12 cellular contexts compared by ENCODE assay signal in the genomic region with DNA sequence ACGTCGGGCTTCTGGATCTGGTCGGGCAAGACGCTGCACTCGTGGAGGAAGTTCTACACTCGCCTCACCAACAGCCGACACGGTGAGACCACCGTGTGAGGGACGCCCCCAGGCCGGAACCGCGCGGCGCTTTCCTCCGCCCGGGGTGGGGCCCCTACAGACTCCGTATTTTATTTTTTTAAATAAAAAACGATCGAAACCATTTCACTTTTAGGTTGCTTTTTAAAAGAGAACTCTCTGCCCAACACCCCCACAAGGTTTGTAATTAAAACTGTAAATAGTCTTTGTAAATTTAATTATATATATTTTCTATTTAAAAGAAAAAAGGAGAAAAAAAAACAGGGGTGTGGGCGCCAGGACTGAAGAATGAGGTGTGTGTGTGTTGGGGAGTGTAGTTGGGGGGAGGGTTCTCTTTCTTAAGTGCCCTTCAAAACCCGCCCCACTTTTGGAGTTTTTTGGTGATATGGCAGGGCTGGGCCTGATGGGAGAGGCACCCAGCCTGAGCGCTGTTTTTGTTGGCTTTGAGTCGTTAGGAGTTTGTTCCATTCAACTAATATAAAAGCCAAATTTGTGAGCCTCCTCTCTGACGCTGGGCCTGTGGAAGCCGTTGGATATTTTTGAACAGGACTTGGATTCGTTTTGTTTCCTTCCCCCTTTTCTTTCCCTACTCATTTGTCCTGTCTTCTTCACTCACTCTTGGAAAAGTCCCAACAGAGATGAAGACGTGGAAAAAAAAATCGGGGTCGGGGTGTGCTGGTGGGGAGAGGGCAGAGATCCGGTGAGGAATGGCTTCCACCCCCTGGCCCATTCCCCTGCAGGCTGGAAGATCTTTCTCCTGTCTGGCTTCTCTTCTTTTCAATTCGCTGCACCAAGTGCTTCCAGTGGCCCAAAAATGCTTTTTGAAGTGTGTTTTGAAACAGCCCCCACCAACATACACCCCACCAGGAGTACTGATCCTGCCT. TPM values are rescaled to one million over a fixed set of nuclear protein-coding genes. Genes with fewer than 3 reads are reported as not detected.
DNase-seq lines count a peak whose midpoint lies in the region; ATAC-seq and TF ChIP-seq lines count a peak whose summit lies in the region.
"Had no signal": no experiment of that assay in that cellular context is flagged by ENCODE, and none has a peak within 500 bp of the region (broad histone marks: within the 10 kb centered on the region; RNA-seq: fewer than 3 reads in every experiment).

No MANE protein-coding gene starts in this region.

- H3K27me3 Mint-ChIP-seq in chondrocyte (ENCODE audit: low read depth), result no peaks in the 10 kb centered on the region
- H3K27me3 Mint-ChIP-seq in natural killer cell treated with Interleukin-12 subunit alpha and Interleukin-12 subunit beta and Interleukin-15 and Interleukin-18, amount 100 ng/mL, for 72 hours, result peaks cover 40 to 65% of the 10 kb centered on the region in 2 donors

- H3K36me3 Mint-ChIP-seq in chondrocyte (ENCODE audit: low read depth), result peaks cover 28% of the 10 kb centered on the region
- H3K36me3 Mint-ChIP-seq in natural killer cell treated with Interleukin-12 subunit alpha and Interleukin-12 subunit beta and Interleukin-15 and Interleukin-18, amount 100 ng/mL, for 72 hours, result no peaks in the 10 kb centered on the region

- H3K9me3 Mint-ChIP-seq in chondrocyte (ENCODE audit: low read depth), result no peaks in the 10 kb centered on the region
- no peaks in the 10 kb centered on the region for H3K9me3 Mint-ChIP-seq in natural killer cell treated with Interleukin-12 subunit alpha and Interleukin-12 subunit beta and Interleukin-15 and Interleukin-18, amount 100 ng/mL, for 72 hours

- peak overlapping the region; percentile 96 for H3K27ac Mint-ChIP-seq in chondrocyte (ENCODE audit: unreplicated experiment)
- no peak overlapping the region for H3K27ac Mint-ChIP-seq in natural killer cell treated with Interleukin-12 subunit alpha and Interleukin-12 subunit beta and Interleukin-15 and Interleukin-18, amount 100 ng/mL, for 72 hours

- H3K4me3 Mint-ChIP-seq in chondrocyte (ENCODE audit: unreplicated experiment), result peak overlapping the region; percentile 99
- H3K4me3 Mint-ChIP-seq in natural killer cell treated with Interleukin-12 subunit alpha and Interleukin-12 subunit beta and Interleukin-15 and Interleukin-18, amount 100 ng/mL, for 72 hours, result peak overlapping the region; percentile 88

- POLR2A ChIA-PET in AG04450 (lab: Yijun Ruan, JAX) (interaction anchor here (2.9 kb wide), 1 partner anchor 25 kb away, joined by 71 read pairs; no protein-coding TSS in a partner anchor), HEK293 (lab: Yijun Ruan, JAX) (no interaction called here)

- peak overlapping the region; percentile 61 for H3K27ac ChIP-seq in AG04450 (ENCODE audit: low read depth, low read length)
- no peak overlapping the region for H3K27ac ChIP-seq in HEK293 (ENCODE audit: extremely low read depth, low read depth, low read length)
- H3K27ac ChIP-seq in effector memory CD4-positive, alpha-beta T cell (ENCODE audit: insufficient read depth, low read length, poor library complexity, severe bottlenecking), result no peak overlapping the region
- H3K27ac ChIP-seq: esophagus squamous epithelium had no signal

- ATAC-seq in natural killer cell treated with Interleukin-12 subunit alpha and Interleukin-12 subunit beta and Interleukin-15 and Interleukin-18, amount 100 ng/mL, for 72 hours, result no peak
- ATAC-seq in HG03521 (IDR thresholded peaks at IDR 0.05; ENCODE audit: unreplicated experiment), result no peak

- H3K36me3 ChIP-seq in HEK293 (ENCODE audit: control insufficient read depth in 2 of 2, insufficient read depth in 1 of 2, low read length in 2 of 2), result peaks cover 0 to 8% of the 10 kb centered on the region in 2 experiments; a peak in 1 of 3 replicates
- H3K36me3 ChIP-seq in effector memory CD4-positive, alpha-beta T cell (ENCODE audit: control insufficient read depth, insufficient read depth, low read length), result no peaks in the 10 kb centered on the region
- H3K36me3 ChIP-seq: esophagus squamous epithelium had no signal

- DNase-seq in AG04450 (ENCODE audit: low read depth, low spot score), result no peak
- DNase-seq in chondrocyte (ENCODE audit: low spot score), result no peak
- no peak for DNase-seq in natural killer cell treated with Interleukin-12 subunit alpha and Interleukin-12 subunit beta and Interleukin-15 and Interleukin-18, amount 100 ng/mL, for 72 hours (ENCODE audit: low spot score)
- no peak for DNase-seq in activated T-cell treated with anti-CD3 and anti-CD28 coated beads, Interleukin-2, amount 50 U/mL, for 48 hours
- no peak for DNase-seq in HuH-7.5 (ENCODE audit: low spot score)
- no peak for DNase-seq in effector memory CD4-positive, alpha-beta T cell
- DNase-seq: DMS 273 treated with DMSO at 0.1 percent for 48 hours, esophagus squamous epithelium, Kasumi-1, NCI-H524 treated with DMSO at 0.1 percent for 48 hours had no signal

- TF ChIP-seq CTCF in AG04450 (IDR thresholded peaks at IDR 0.05; ENCODE audit: low read depth, low read length), result no peak
- TF ChIP-seq CTCF in HEK293 (tag by site-specific recombination; IDR thresholded peaks at IDR 0.05), result no peak
- TF ChIP-seq CTCF in chondrocyte (IDR thresholded peaks at IDR 0.05), result no peak

- peaks cover 13% of the 10 kb centered on the region for H3K4me1 ChIP-seq in HEK293 (ENCODE audit: control insufficient read depth, insufficient read depth, low read length)
- peaks cover 18% of the 10 kb centered on the region for H3K4me1 ChIP-seq in effector memory CD4-positive, alpha-beta T cell (ENCODE audit: control insufficient read depth, insufficient read depth, low read length, poor library complexity, severe bottlenecking)

- peaks cover 64% of the 10 kb centered on the region for H3K4me1 Mint-ChIP-seq in chondrocyte (ENCODE audit: low read depth)
- peaks cover 23 to 30% of the 10 kb centered on the region in 2 donors for H3K4me1 Mint-ChIP-seq in natural killer cell treated with Interleukin-12 subunit alpha and Interleukin-12 subunit beta and Interleukin-15 and Interleukin-18, amount 100 ng/mL, for 72 hours (ENCODE audit: low read depth in 2 of 2)

- peak overlapping the region; percentile 83 for H3K4me3 ChIP-seq in AG04450 (ENCODE audit: low read depth, low read length)
- no peak overlapping the region for H3K4me3 ChIP-seq in HEK293 (ENCODE audit: low read depth, low read length)
- no peak overlapping the region for H3K4me3 ChIP-seq in effector memory CD4-positive, alpha-beta T cell (ENCODE audit: insufficient read depth, low read depth, low read length, poor library complexity, severe bottlenecking)

- CTCF ChIA-PET in AG04450 (lab: Charles Lee), result no interaction called here
- CTCF ChIA-PET in HEK293 (lab: Yijun Ruan, JAX), result no interaction called here

- no peaks in the 10 kb centered on the region for H3K27me3 ChIP-seq in AG04450 (ENCODE audit: control insufficient read depth, insufficient read depth, low read length)
- peaks cover 37% of the 10 kb centered on the region for H3K27me3 ChIP-seq in effector memory CD4-positive, alpha-beta T cell (replicated peaks; ENCODE audit: control insufficient read depth, insufficient read depth, low read length, poor library complexity, severe bottlenecking)

- peaks cover 12% of the 10 kb centered on the region; the same call in 1 of the 2 replicates for H3K9me3 ChIP-seq in AG04450 (ENCODE audit: control insufficient read depth, insufficient read depth, low read length)
- H3K9me3 ChIP-seq in HEK293 (ENCODE audit: control insufficient read depth, insufficient read depth, low read depth, low read length), result no peaks in the 10 kb centered on the region
- H3K9me3 ChIP-seq in effector memory CD4-positive, alpha-beta T cell (ENCODE audit: control insufficient read depth, low read length), result no peaks in the 10 kb centered on the region
- H3K9me3 ChIP-seq: esophagus squamous epithelium had no signal

TF ChIP-seq in HEK293, 187 proteins besides CTCF, POLR2A, EP300 and RAD21 (continues in another document):
- TF ChIP-seq ZFHX2 (tag by site-specific recombination; conservative IDR thresholded peaks at IDR 0.05) (no peak), ZNF768 (tag by site-specific recombination; IDR thresholded peaks at IDR 0.05) (no peak), ZNF366 (tag by site-specific recombination; conservative IDR thresholded peaks at IDR 0.05) (peak; percentile 31; the same call in 1 of the 2 replicates), ZNF140 (tag by site-specific recombination; IDR thresholded peaks at IDR 0.05) (no peak), ZNF837 (tag by site-specific recombination; IDR thresholded peaks at IDR 0.05) (no peak), KLF1 (tag by site-specific recombination; IDR thresholded peaks at IDR 0.05) (peak; percentile 49; the same call in 1 of the 2 replicates), GLIS1 (tag by site-specific recombination; IDR thresholded peaks at IDR 0.05) (no peak)
- TF ChIP-seq, protein P1, sequence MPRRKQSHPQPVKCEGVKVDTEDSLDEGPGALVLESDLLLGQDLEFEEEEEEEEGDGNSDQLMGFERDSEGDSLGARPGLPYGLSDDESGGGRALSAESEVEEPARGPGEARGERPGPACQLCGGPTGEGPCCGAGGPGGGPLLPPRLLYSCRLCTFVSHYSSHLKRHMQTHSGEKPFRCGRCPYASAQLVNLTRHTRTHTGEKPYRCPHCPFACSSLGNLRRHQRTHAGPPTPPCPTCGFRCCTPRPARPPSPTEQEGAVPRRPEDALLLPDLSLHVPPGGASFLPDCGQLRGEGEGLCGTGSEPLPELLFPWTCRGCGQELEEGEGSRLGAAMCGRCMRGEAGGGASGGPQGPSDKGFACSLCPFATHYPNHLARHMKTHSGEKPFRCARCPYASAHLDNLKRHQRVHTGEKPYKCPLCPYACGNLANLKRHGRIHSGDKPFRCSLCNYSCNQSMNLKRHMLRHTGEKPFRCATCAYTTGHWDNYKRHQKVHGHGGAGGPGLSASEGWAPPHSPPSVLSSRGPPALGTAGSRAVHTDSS (tag by site-specific recombination; IDR thresholded peaks at IDR 0.05), result no peak

RNA-seq across cellular contexts. Expression of a gene that starts 2.3 kb away (rescaled TPM):
- 49.4 and 73.4 TPM in 2 replicates for polyA plus RNA-seq in AG04450 (2011; rRNA removed)
- 78.2 and 94.9 TPM in 2 replicates for polyA minus RNA-seq in AG04450 (2011; rRNA and poly(A)+ RNA removed)
- 103 to 127 TPM (median 108 TPM) in 3 replicates for total RNA-seq in chondrocyte
- total RNA-seq in natural killer cell treated with Interleukin-12 subunit alpha and Interleukin-12 subunit beta and Interleukin-15 and Interleukin-18, amount 100 ng/mL, for 72 hours, result under 1 TPM in 1 of 2 donors, not detected in 1; 0.20 TPM

RNA-seq across cellular contexts. Expression of a gene that starts 56.4 kb away (rescaled TPM):
- polyA plus RNA-seq in AG04450 (2011; rRNA removed), result 16.3 and 16.4 TPM in 2 replicates
- polyA minus RNA-seq in AG04450 (2011; rRNA and poly(A)+ RNA removed), result 22.0 and 26.6 TPM in 2 replicates
- total RNA-seq in chondrocyte, result 31.1 to 47.0 TPM (median 35.5 TPM) in 3 replicates
- total RNA-seq in natural killer cell treated with Interleukin-12 subunit alpha and Interleukin-12 subunit beta and Interleukin-15 and Interleukin-18, amount 100 ng/mL, for 72 hours, result 10 to 100 TPM; 61.1 to 68.3 TPM

Comparison
In these comparisons a context has a peak if more than half of its experiments do, and no peak if none do; other contexts are left out.
1. RNA of a gene that starts 2.3 kb away (total RNA-seq): 103 to 127 TPM in chondrocyte; 0.20 TPM in natural killer cell treated with Interleukin-12 subunit alpha and Interleukin-12 subunit beta and Interleukin-15 and Interleukin-18, amount 100 ng/mL, for 72 hours; every median in the first group is over 10 times any median in the second.